ENCODE assay signal across 1 cellular context in genomic region chr4:80434238-80434637, GRCh38.
TF ChIP-seq lines count a peak whose summit lies in the region.

No MANE protein-coding gene starts in this region.

TF ChIP-seq in SK-N-SH treated with all-trans-retinoic acid at 6 μM for 48 hours, 23 proteins besides CTCF, POLR2A, EP300 and RAD21 (continued from another document):
- TF ChIP-seq CSRNP3 (CRISPR knock-in tag; IDR thresholded peaks at IDR 0.05) (no peak), OSR1 (CRISPR knock-in tag; IDR thresholded peaks at IDR 0.05) (no peak), ZNF565 (CRISPR knock-in tag; conservative IDR thresholded peaks at IDR 0.05; ENCODE audit: low read depth) (no peak), ZNF8 (CRISPR knock-in tag; IDR thresholded peaks at IDR 0.05) (no peak), BACH2 (CRISPR knock-in tag; IDR thresholded peaks at IDR 0.05; ENCODE audit: borderline replicate concordance) (no peak)
